Comparison of ENCODE assay signal across 4 cellular contexts in the genomic region with DNA sequence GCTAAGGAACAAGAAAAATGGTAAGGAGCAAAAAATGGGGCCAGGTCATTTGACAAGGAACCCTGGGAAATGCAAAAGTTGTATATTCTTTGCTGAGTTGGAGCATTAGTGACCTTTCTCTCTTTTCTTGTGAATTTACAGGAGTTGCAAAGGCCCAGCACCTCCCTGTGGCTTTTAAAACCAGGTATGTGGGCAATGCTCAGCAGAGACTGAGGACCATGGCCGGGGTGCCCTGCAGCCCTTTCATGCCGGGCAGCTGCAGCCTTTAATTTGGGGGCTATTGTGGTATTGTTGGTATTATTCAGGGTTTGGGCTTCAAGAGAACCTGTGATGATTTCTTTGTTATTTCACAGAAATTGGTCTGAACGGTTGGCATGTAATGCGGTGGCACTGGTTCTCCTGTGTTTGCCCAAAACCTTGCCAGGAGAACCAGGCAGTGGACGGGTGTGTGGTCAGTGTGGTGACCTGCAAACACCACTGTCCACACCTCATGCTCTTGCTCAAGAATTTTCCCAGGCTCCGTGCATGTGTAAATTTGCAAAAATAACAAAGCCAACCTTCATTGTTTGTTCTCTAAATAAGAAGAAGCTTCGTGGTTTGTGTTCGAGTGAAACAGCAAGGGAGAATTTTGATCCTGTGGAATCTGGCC.
DNase-seq lines count a peak whose midpoint lies in the region; ATAC-seq, FAIRE-seq and TF ChIP-seq lines count a peak whose summit lies in the region.
"Not testable (repeated sequence)": the region's sequence is repeated elsewhere in the genome, so short reads cannot be mapped to it uniquely, and the experiment has no call there.

No MANE protein-coding gene starts in this region.

- WGBS in HepG2 (ENCODE audit: low lambda C conversion rate): no CpG with 5 or more reads among the region's 8 CpGs
- WGBS in right lobe of liver (ENCODE audit: insufficient coverage, low coverage, low lambda C conversion rate, missing lambda C conversion rate): no CpG with 5 or more reads among the region's 8 CpGs

- H3K27ac ChIP-seq in endothelial cell of umbilical vein (ENCODE audit: insufficient read depth, low read depth, low read length); HepG2 (ENCODE audit: extremely low read length, insufficient read depth, low read length); right lobe of liver: not testable (repeated sequence)

- H2AFZ ChIP-seq in endothelial cell of umbilical vein (ENCODE audit: low read depth, low read length); HepG2 (ENCODE audit: low read length): not testable (repeated sequence)

- H3K9ac ChIP-seq in endothelial cell of umbilical vein (replicated peaks; ENCODE audit: extremely low read depth, insufficient read depth, low read length); HepG2 (ENCODE audit: insufficient read depth, low read depth, low read length): not testable (repeated sequence)

- not testable (repeated sequence) for H3K9me3 ChIP-seq in endothelial cell of umbilical vein (replicated peaks; ENCODE audit: control insufficient read depth, insufficient read depth, low read length); HepG2 (ENCODE audit: low read length); right lobe of liver

- not testable (repeated sequence) for H3K36me3 ChIP-seq in endothelial cell of umbilical vein (ENCODE audit: control insufficient read depth in 2 of 2, extremely low read depth in 1 of 2, insufficient read depth in 2 of 2, low read length in 2 of 2); HepG2 (replicated peaks in 1 of 2; ENCODE audit: control insufficient read depth in 1 of 2, insufficient read depth in 2 of 2, low read length in 2 of 2); right lobe of liver

- in situ Hi-C loops in HepG2 (cut with HindIII; ENCODE audit: extremely low pct_ligation_motif_present, low pct_unique_long_range_greater_than_20kb): not testable (repeated sequence)

- CTCF ChIA-PET in endothelial cell of umbilical vein (lab: Charles Lee); HepG2 (lab: Yijun Ruan, JAX; ENCODE audit: low intra/inter-chr PET ratio, low total read pairs): not testable (repeated sequence)

- not testable (repeated sequence) for TF ChIP-seq EP300 in HepG2 (IDR thresholded peaks at IDR 0.05; ENCODE audit: low read depth in 2 of 2, low read length in 2 of 2); HepG2 (CRISPR knock-in tag; IDR thresholded peaks at IDR 0.05; ENCODE audit: borderline replicate concordance)

- POLR2A ChIA-PET in endothelial cell of umbilical vein (lab: Charles Lee); HepG2 (lab: Yijun Ruan, JAX): not testable (repeated sequence)

- not testable (repeated sequence) for TF ChIP-seq POLR2A in endothelial cell of umbilical vein (IDR thresholded peaks at IDR 0.05; ENCODE audit: low read depth, low read length); HepG2 (IDR thresholded peaks at IDR 0.05; ENCODE audit: insufficient read depth in 1 of 2, low read depth in 2 of 2, low read length in 2 of 2); right lobe of liver (IDR thresholded peaks at IDR 0.05)

- not testable (repeated sequence) for DNase-seq in endothelial cell of umbilical vein (ENCODE audit: low read depth, low spot score); left lobe of liver (ENCODE audit: low spot score); HepG2 (ENCODE audit: low spot score); right lobe of liver

- dilution Hi-C loops in endothelial cell of umbilical vein (cut with MboI; ENCODE audit: extremely low pct_ligation_motif_present, low sequenced_read_pairs): not testable (repeated sequence)

- peak; percentile 4 for FAIRE-seq in endothelial cell of umbilical vein (lab: Jason Lieb, UNC)
- FAIRE-seq in HepG2 (lab: Jason Lieb, UNC): peak; percentile 34

- not testable (repeated sequence) for H3K27me3 ChIP-seq in endothelial cell of umbilical vein (ENCODE audit: control insufficient read depth in 2 of 2, insufficient read depth in 2 of 2, low read length in 2 of 2); HepG2 (ENCODE audit: control insufficient read depth in 1 of 2, insufficient read depth in 2 of 2, low read length in 2 of 2); right lobe of liver

- H3K9me1 ChIP-seq in endothelial cell of umbilical vein (replicated peaks; ENCODE audit: control insufficient read depth, extremely low read depth, insufficient read depth, low read length): not testable (repeated sequence)

- H3K4me2 ChIP-seq in endothelial cell of umbilical vein (ENCODE audit: insufficient read depth, low read length); HepG2 (ENCODE audit: low read depth, low read length): not testable (repeated sequence)

- not testable (repeated sequence) for H3K4me3 ChIP-seq in endothelial cell of umbilical vein (replicated peaks in 1 of 3; ENCODE audit: insufficient read depth in 1 of 3, low read depth in 1 of 3, low read length in 3 of 3); HepG2 (replicated peaks in 1 of 3; ENCODE audit: insufficient read depth in 1 of 3, low read depth in 2 of 3, low read length in 3 of 3); right lobe of liver

- intact Hi-C loops in endothelial cell of umbilical vein (cut with micrococcal nuclease); HepG2 (cut with micrococcal nuclease; ENCODE audit: unreplicated experiment); right lobe of liver (cut with DNase I): not testable (repeated sequence)

- H3K79me2 ChIP-seq in endothelial cell of umbilical vein (ENCODE audit: control insufficient read depth, insufficient read depth, low read length); HepG2 (ENCODE audit: insufficient read depth, low read length): not testable (repeated sequence)

- BruUV-seq in endothelial cell of umbilical vein (replicated peaks; lab: Mats Ljungman, UMichigan); HepG2 (replicated peaks; lab: Mats Ljungman, UMichigan): not testable (repeated sequence)

- TF ChIP-seq RAD21 in HepG2 (CRISPR knock-in tag; IDR thresholded peaks at IDR 0.05): not testable (repeated sequence)

- H4K20me1 ChIP-seq in endothelial cell of umbilical vein (replicated peaks; ENCODE audit: control insufficient read depth, extremely low read depth, insufficient read depth, low read length); HepG2 (ENCODE audit: insufficient read depth, low read length): not testable (repeated sequence)

- not testable (repeated sequence) for TF ChIP-seq CTCF in endothelial cell of umbilical vein (IDR thresholded peaks at IDR 0.05; ENCODE audit: extremely low read depth in 1 of 2, insufficient read depth in 1 of 2, low read depth in 1 of 2, low read length in 2 of 2); HepG2 (CRISPR knock-in tag; IDR thresholded peaks at IDR 0.05); right lobe of liver (IDR thresholded peaks at IDR 0.05)

- ATAC-seq in left lobe of liver: peak; percentile 94
- ATAC-seq in HepG2: peak; percentile 37; the same call in 2 of the 3 replicates
- peak; percentile 91 to 97 (median 93) for ATAC-seq in right lobe of liver

- not testable (repeated sequence) for H3K4me1 ChIP-seq in endothelial cell of umbilical vein (ENCODE audit: control insufficient read depth, extremely low read depth, insufficient read depth, low read length); HepG2 (ENCODE audit: insufficient read depth, low read length); right lobe of liver

Comparison
In these comparisons a context has a peak if more than half of its experiments do, and no peak if none do; other contexts are left out.
1. ATAC-seq: peak in every context shown above with its lines; median percentile 94 in left lobe of liver; 93 in right lobe of liver; 37 in HepG2.